ENCODE assay signal across 21 cellular contexts in the genomic region with DNA sequence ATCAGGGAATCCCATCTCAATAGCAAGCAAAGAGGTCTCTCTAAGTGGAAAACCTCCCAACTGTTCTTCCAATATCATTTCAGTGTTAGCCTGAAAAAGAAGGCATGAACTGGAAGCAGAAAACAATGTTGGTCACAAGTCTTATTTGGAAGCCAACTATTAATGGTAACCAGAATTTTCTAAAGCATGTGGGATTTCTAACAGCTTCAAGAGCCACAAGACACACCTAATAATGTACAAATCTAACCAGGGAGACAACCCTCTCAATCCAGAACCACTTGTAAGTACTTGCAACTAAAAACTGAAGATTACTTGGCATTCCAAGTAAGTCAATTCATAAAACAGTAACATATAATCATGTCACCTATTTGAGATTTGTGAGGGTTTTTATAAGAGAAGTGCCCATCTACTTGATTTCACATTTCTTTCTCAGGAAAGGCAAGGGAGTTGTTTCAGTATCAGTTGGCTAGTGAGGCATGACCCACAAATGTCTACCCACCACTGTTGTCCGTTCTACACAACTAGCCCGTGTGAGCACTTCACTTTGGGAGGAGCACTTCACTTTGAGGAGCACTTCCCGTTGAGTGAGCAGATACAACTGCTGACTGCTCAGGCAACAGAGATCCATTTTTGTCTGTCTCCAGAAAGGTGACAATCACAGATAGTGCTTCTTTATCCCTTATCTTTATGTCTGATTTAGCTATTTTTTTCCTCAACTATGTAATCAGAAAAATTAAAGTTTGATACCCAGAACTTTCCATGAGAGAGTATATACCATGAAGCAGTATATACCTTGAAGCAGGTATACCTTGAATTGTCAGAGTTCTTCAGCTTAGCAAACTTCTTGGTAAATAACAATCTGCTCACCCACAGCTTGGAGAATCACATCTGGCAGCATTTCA. TPM values are rescaled to one million over a fixed set of nuclear protein-coding genes. Genes with fewer than 3 reads are reported as not detected.
DNase-seq lines count a peak whose midpoint lies in the region; ATAC-seq and TF ChIP-seq lines count a peak whose summit lies in the region.
"Had no signal": no experiment of that assay in that cellular context is flagged by ENCODE, and none has a peak within 500 bp of the region (broad histone marks: within the 10 kb centered on the region; RNA-seq: fewer than 3 reads in every experiment).

No MANE protein-coding gene starts in this region.

- no peak overlapping the region for H2AFZ ChIP-seq in IMR-90 (replicated peaks; ENCODE audit: low read length, poor library complexity)
- H2AFZ ChIP-seq in hepatocyte = no peak overlapping the region

- ATAC-seq in IMR-90 (ENCODE audit: low read depth) (peak; percentile 48), GM21576 (IDR thresholded peaks at IDR 0.05; ENCODE audit: unreplicated experiment) (no peak), aorta (ENCODE audit: low FRiP score) (no peak), HG03460 (IDR thresholded peaks at IDR 0.05; ENCODE audit: unreplicated experiment) (no peak)
- ATAC-seq: activated CD4-positive, alpha-beta T cell treated with anti-CD3 and anti-CD28 coated beads for 36 hours; Right ventricle myocardium inferior had no signal

- peak overlapping the region; percentile 80; the same call in 1 of the 2 replicates for H3K56ac ChIP-seq in IMR-90 (ENCODE audit: extremely low read depth, insufficient read depth, low read length)

- TF ChIP-seq RAD21 in IMR-90 (IDR thresholded peaks at IDR 0.05; ENCODE audit: low read length) = no peak

- no peak for TF ChIP-seq POLR2A in IMR-90 (IDR thresholded peaks at IDR 0.05; ENCODE audit: low read depth, low read length)
- no peak for TF ChIP-seq POLR2A in sigmoid colon (IDR thresholded peaks at IDR 0.05)

- H3K23ac ChIP-seq in IMR-90 (ENCODE audit: low read depth, low read length) = peak overlapping the region; percentile 11

- BruUV-seq in IMR-90 (replicated peaks; lab: Mats Ljungman, UMichigan) = no TSS peak

- H2BK5ac ChIP-seq in IMR-90 (ENCODE audit: low read depth, low read length, poor library complexity, severe bottlenecking) = peak overlapping the region; percentile 97

- H3K79me2 ChIP-seq in hepatocyte = peaks cover 100% of the 10 kb centered on the region

- H4K8ac ChIP-seq in IMR-90 (ENCODE audit: low read depth in 2 of 2, low read length in 2 of 2) = peak overlapping the region; percentile 45 to 71

- H2AK5ac ChIP-seq in IMR-90 (ENCODE audit: low read depth, low read length) = peak overlapping the region; percentile 97

- H3K27me3 ChIP-seq in BLaER1 (no peaks in the 10 kb centered on the region), IMR-90 (ENCODE audit: control insufficient read depth, insufficient read depth, low read length) (no peaks in the 10 kb centered on the region), hepatocyte (no peaks in the 10 kb centered on the region), sigmoid colon (no peaks in the 10 kb centered on the region), aorta (ENCODE audit: control insufficient read depth in 1 of 2, insufficient read depth in 2 of 2, low read length in 1 of 2) (no peaks in the 10 kb centered on the region)
- H3K27me3 ChIP-seq: dorsolateral prefrontal cortex had no signal

- H3K79me1 ChIP-seq in IMR-90 (ENCODE audit: low read depth in 1 of 2, low read length in 2 of 2) = peaks cover 28 to 81% of the 10 kb centered on the region in 2 experiments

- 80% methylated on average over 1 of the region's 3 CpGs; no CpG with 5 or more reads in 1 of the 2 experiments for WGBS in IMR-90 (ENCODE audit: extremely low coverage in 2 of 2, insufficient read length in 1 of 2), 2 experiments
- 95% methylated on average over 3 of the region's 3 CpGs for WGBS in hepatocyte (ENCODE audit: low lambda C conversion rate, missing lambda C conversion rate)
- 82 to 86% methylated on average over 3 of the region's 3 CpGs for WGBS in sigmoid colon, 2 donors
- 87 to 88% methylated on average over 3 of the region's 3 CpGs for WGBS in aorta, 2 donors

- POLR2A ChIA-PET in IMR-90 (lab: Charles Lee; ENCODE audit: unreplicated experiment) = interaction anchor here (0.6 to 1.0 kb wide), 2 partner anchors 10 to 79 kb away, joined by 3 read pairs; no protein-coding TSS in a partner anchor

- H3K14ac ChIP-seq in IMR-90 (replicated peaks; ENCODE audit: low read depth, low read length) = peak overlapping the region; percentile 96

- peak overlapping the region; percentile 92 for H4K91ac ChIP-seq in IMR-90 (ENCODE audit: insufficient read depth, low read depth, low read length)

- CTCF ChIA-PET in IMR-90 (lab: Yijun Ruan, JAX) = interaction anchor here (0.5 to 1.4 kb wide), 5 partner anchors 9 to 27 kb away, joined by 3 to 6 read pairs (median 4); a partner anchor contains a TSS

- H3K9me3 ChIP-seq in BLaER1 (no peaks in the 10 kb centered on the region), IMR-90 (ENCODE audit: control insufficient read depth, insufficient read depth, low read length) (no peaks in the 10 kb centered on the region), hepatocyte (ENCODE audit: low read depth) (no peaks in the 10 kb centered on the region), sigmoid colon (no peaks in the 10 kb centered on the region), aorta (ENCODE audit: control insufficient read depth, low read length) (no peaks in the 10 kb centered on the region)
- H3K9me3 ChIP-seq: HAP-1 had no signal

- H3K27ac ChIP-seq in BLaER1 (no peak overlapping the region), IMR-90 (ENCODE audit: insufficient read depth, low read length) (peak overlapping the region; percentile 93; the same call in 1 of the 2 replicates), hepatocyte (peak overlapping the region; percentile 18), sigmoid colon (peak overlapping the region in 3 of 4 donors; percentile 33 to 76 (median 39)), aorta (ENCODE audit: low read depth in 1 of 2, low read length in 2 of 2) (peak overlapping the region in 1 of 2 donors; percentile 72)

- H3K4ac ChIP-seq in IMR-90 (ENCODE audit: low read depth, low read length) = peak overlapping the region; percentile 96

- H4K20me1 ChIP-seq in BLaER1 = peaks cover 96% of the 10 kb centered on the region
- H4K20me1 ChIP-seq in IMR-90 (ENCODE audit: insufficient read depth, low read length) = peaks cover 24% of the 10 kb centered on the region; the same call in 1 of the 2 replicates
- H4K20me1 ChIP-seq in hepatocyte (ENCODE audit: insufficient read depth, poor library complexity, severe bottlenecking) = peaks cover 24% of the 10 kb centered on the region

- H4K5ac ChIP-seq in IMR-90 (ENCODE audit: low read depth, low read length) = peak overlapping the region; percentile 82

- DNase-seq in IMR-90 (no peak), hepatocyte (ENCODE audit: low spot score) (no peak), sigmoid colon (no peak), aorta (no peak), NOMO-1 treated with dmso at 0.1 percent for 144 hours (lab: John Stamatoyannopoulos, UW; ENCODE audit: unreplicated experiment) (no peak)
- DNase-seq: activated CD4-positive, alpha-beta T cell treated with anti-CD3 and anti-CD28 coated beads for 36 hours; activated CD8-positive, alpha-beta memory T cell treated with anti-CD3 and anti-CD28 coated beads, Interleukin-2, amount 50 U/mL, for 4 hours; activated gamma-delta T cell treated with Interleukin-2 at 50 U/mL for 16 hours; DMS 273 treated with DMSO at 0.1 percent for 48 hours; dorsolateral prefrontal cortex; head of caudate nucleus; NCI-H1436; NCI-H446 treated with DMSO at 0.1 percent for 48 hours; nucleus accumbens; stimulated activated CD4-positive, alpha-beta T cell treated with anti-CD3 and anti-CD28 coated beads, Interleukin-12 subunit alpha, Interleukin-12 subunit beta, amount 100 ng/mL, for 4 hours; stimulated activated naive CD4-positive, alpha-beta T cell had no signal

- no peak overlapping the region for H3K4me3 ChIP-seq in BLaER1
- no peak overlapping the region for H3K4me3 ChIP-seq in IMR-90 (ENCODE audit: insufficient read depth, low read depth, low read length)
- no peak overlapping the region for H3K4me3 ChIP-seq in hepatocyte
- no peak overlapping the region for H3K4me3 ChIP-seq in sigmoid colon
- H3K4me3 ChIP-seq in aorta (ENCODE audit: low read length in 2 of 2) = no peak overlapping the region
- H3K4me3 ChIP-seq: dorsolateral prefrontal cortex, HAP-1 had no signal

- TF ChIP-seq CTCF in IMR-90 (conservative IDR thresholded peaks at IDR 0.05; ENCODE audit: low read depth, low read length) (no peak), hepatocyte (IDR thresholded peaks at IDR 0.05; ENCODE audit: poor library complexity) (no peak), sigmoid colon (IDR thresholded peaks at IDR 0.05) (no peak)

- H2BK15ac ChIP-seq in IMR-90 (ENCODE audit: low read depth, low read length) = peak overlapping the region; percentile 91

- in situ Hi-C loops in IMR-90 (cut with MboI; ENCODE audit: low sequenced_read_pairs) = no loop called here

- dilution Hi-C loops in IMR-90 (cut with HindIII; ENCODE audit: low sequenced_read_pairs, unreplicated experiment) = no loop called here

- H3K36me3 ChIP-seq in BLaER1 (peaks cover 16% of the 10 kb centered on the region), IMR-90 (ENCODE audit: control insufficient read depth, insufficient read depth, low read length) (no peaks in the 10 kb centered on the region), hepatocyte (replicated peaks; ENCODE audit: insufficient read depth, low read depth) (no peaks in the 10 kb centered on the region), sigmoid colon (no peaks in the 10 kb centered on the region), aorta (ENCODE audit: control insufficient read depth in 1 of 2, insufficient read depth in 2 of 2, low read length in 1 of 2) (no peaks in the 10 kb centered on the region)
- H3K36me3 ChIP-seq: HAP-1 had no signal

- intact Hi-C loops in IMR-90 (cut with micrococcal nuclease) (loop anchor here (1.0 kb wide), 1 partner anchor 10 kb away; no protein-coding TSS in a partner anchor), sigmoid colon (cut with DNase I) (no loop called here), aorta (cut with DNase I) (loop anchor here in 1 of 2 donors (10.0 kb wide), 1 partner anchor 57 kb away; no protein-coding TSS in a partner anchor)

- H2BK20ac ChIP-seq in IMR-90 (ENCODE audit: low read depth, low read length) = peak overlapping the region; percentile 86

- no peak for TF ChIP-seq EP300 in sigmoid colon (IDR thresholded peaks at IDR 0.05)

- peak overlapping the region; percentile 20 for H3K4me2 ChIP-seq in BLaER1
- peak overlapping the region; percentile 72; the same call in 1 of the 2 replicates for H3K4me2 ChIP-seq in IMR-90 (ENCODE audit: low read depth, low read length)
- no peak overlapping the region for H3K4me2 ChIP-seq in hepatocyte

- H3K4me1 ChIP-seq in BLaER1 (peaks cover 36% of the 10 kb centered on the region), IMR-90 (ENCODE audit: control insufficient read depth, insufficient read depth, low read length) (peaks cover 15% of the 10 kb centered on the region), hepatocyte (ENCODE audit: insufficient read depth) (peaks cover 5% of the 10 kb centered on the region), sigmoid colon (peaks cover 0 to 40% (median 22%) of the 10 kb centered on the region in 4 donors), aorta (ENCODE audit: control insufficient read depth in 1 of 2, insufficient read depth in 2 of 2, low read length in 2 of 2) (peaks cover 4 to 5% of the 10 kb centered on the region in 2 donors)
- H3K4me1 ChIP-seq: HAP-1 had no signal

- no peaks in the 10 kb centered on the region for H3K9me2 ChIP-seq in hepatocyte (replicated peaks; ENCODE audit: insufficient read depth)

- H3K9ac ChIP-seq in BLaER1 = no peak overlapping the region
- peak overlapping the region; percentile 47; the same call in 1 of the 2 replicates for H3K9ac ChIP-seq in IMR-90 (ENCODE audit: low read depth, low read length)

- peaks cover 19% of the 10 kb centered on the region for H3K9me1 ChIP-seq in IMR-90 (ENCODE audit: insufficient read depth, low read length)

- H3K18ac ChIP-seq in IMR-90 (ENCODE audit: low read depth, low read length) = peak overlapping the region; percentile 69; the same call in 1 of the 2 replicates

- H2AK9ac ChIP-seq in IMR-90 (replicated peaks; ENCODE audit: low read depth, low read length, poor library complexity) = no peak overlapping the region

- peak overlapping the region; percentile 93 for H2BK120ac ChIP-seq in IMR-90 (ENCODE audit: low read depth, low read length)

RNA-seq across cellular contexts. Expression of a gene that starts 11.1 kb away (rescaled TPM):
- total RNA-seq in IMR-90 (2012; rRNA removed) (31.4 and 38.0 TPM in 2 replicates), hepatocyte (18.5 and 19.2 TPM in 2 replicates), sigmoid colon (10 to 100 TPM in 3 of 4 donors, 1 to 10 TPM in 1; 9.9 to 15.5 (median 13.8) TPM), aorta (10 to 100 TPM; 19.6 to 21.4 TPM)
- polyA plus RNA-seq in IMR-90 (2012; rRNA removed) (14.5 and 16.0 TPM in 2 replicates), hepatocyte (10.3 and 10.7 TPM in 2 replicates), sigmoid colon (1 to 10 TPM; 6.0 to 10.0 (median 8.6) TPM), aorta (10 to 100 TPM in 1 of 2 donors, 1 to 10 TPM in 1; 6.8 to 11.0 TPM)
- 8.8 and 10.4 TPM in 2 replicates for polyA plus RNA-seq in IMR-90 (2012; cell fraction: cytosol; rRNA removed)
- polyA plus RNA-seq in IMR-90 (2012; cell fraction: nucleus; rRNA removed; ENCODE audit: low replicate concordance) = 7.2 and 15.5 TPM in 2 replicates

RNA-seq across cellular contexts. Expression of a gene that starts 22.2 kb away (rescaled TPM):
- total RNA-seq in IMR-90 (2012; rRNA removed) = 5.0 and 6.1 TPM in 2 replicates
- polyA plus RNA-seq in IMR-90 (2012; rRNA removed) = 5.0 and 6.0 TPM in 2 replicates
- polyA plus RNA-seq in IMR-90 (2012; cell fraction: cytosol; rRNA removed) = 2.1 and 3.4 TPM in 2 replicates
- 1.8 and 4.0 TPM in 2 replicates for polyA plus RNA-seq in IMR-90 (2012; cell fraction: nucleus; rRNA removed; ENCODE audit: low replicate concordance)
- total RNA-seq in hepatocyte = 7.8 and 8.9 TPM in 2 replicates
- polyA plus RNA-seq in hepatocyte = 8.8 and 10.6 TPM in 2 replicates
- total RNA-seq in sigmoid colon = 10 to 100 TPM; 10.3 to 12.2 (median 11.0) TPM
- polyA plus RNA-seq in sigmoid colon = 1 to 10 TPM; 1.8 to 8.4 (median 3.2) TPM
- 10 to 100 TPM; 22.0 to 23.9 TPM for total RNA-seq in aorta
- polyA plus RNA-seq in aorta = 10 to 100 TPM in 1 of 2 donors, 1 to 10 TPM in 1; 3.8 to 14.8 TPM
